Comparison of ENCODE assay signal across 8 cellular contexts in genomic region chr7:90119178-90119971, GRCh38. TPM values are rescaled to one million over a fixed set of nuclear protein-coding genes. Genes with fewer than 3 reads are reported as not detected.
DNase-seq lines count a peak whose midpoint lies in the region; ATAC-seq and TF ChIP-seq lines count a peak whose summit lies in the region.

No MANE protein-coding gene starts in this region.

- peaks cover 31% of the 10 kb centered on the region for H3K27me3 Mint-ChIP-seq in osteocyte (ENCODE audit: unreplicated experiment)

- ATAC-seq in heart left ventricle (peak in 3 of 4 donors; percentile 83 to 89 (median 86)), HG03108 (IDR thresholded peaks at IDR 0.05; ENCODE audit: unreplicated experiment) (no peak)

- no peaks in the 10 kb centered on the region for H3K36me3 Mint-ChIP-seq in osteocyte (ENCODE audit: unreplicated experiment)

- no peak for TF ChIP-seq POLR2A in heart left ventricle (IDR thresholded peaks at IDR 0.05)

- H3K4me3 ChIP-seq in AG10803 (ENCODE audit: low read length) (peak overlapping the region; percentile 49), heart left ventricle (peak overlapping the region; percentile 43 to 71 (median 53))

- intact Hi-C loops in heart left ventricle (cut with DNase I): no loop called here

- peak overlapping the region; percentile 55 for H3K4me3 Mint-ChIP-seq in osteocyte (ENCODE audit: unreplicated experiment)

- peaks cover 5% of the 10 kb centered on the region for H3K4me1 Mint-ChIP-seq in osteocyte (ENCODE audit: unreplicated experiment)

- H3K36me3 ChIP-seq in heart left ventricle: no peaks in the 10 kb centered on the region

- no peaks in the 10 kb centered on the region for H3K9me3 ChIP-seq in heart left ventricle

- peak overlapping the region in 8 of 12 donors; percentile 57 to 76 (median 68) for H3K27ac ChIP-seq in heart left ventricle

- no peak overlapping the region for H3K27ac Mint-ChIP-seq in osteocyte (ENCODE audit: unreplicated experiment)

- no peaks in the 10 kb centered on the region for H3K9me3 Mint-ChIP-seq in osteocyte (ENCODE audit: unreplicated experiment)

- DNase-seq in AG10803 (ENCODE audit: low read depth) (peak; percentile 6), NCI-H1930 (lab: John Stamatoyannopoulos, UW) (peak; percentile 45 to 46), heart left ventricle (peak; percentile 32 to 75 (median 62)), osteocyte (ENCODE audit: extremely low spot score, unreplicated experiment) (no peak), DMS153 treated with DMSO at 0.1 percent for 48 hours (lab: John Stamatoyannopoulos, UW; ENCODE audit: unreplicated experiment) (no peak), SIG-M5 (lab: John Stamatoyannopoulos, UW) (no peak)
- DNase-seq in activated naive CD4-positive, alpha-beta T cell treated with anti-CD3 and anti-CD28 coated beads, Interleukin-2, amount 50 U/mL, for 16 hours: peak; percentile 68

- peaks cover 0 to 9% (median 0%) of the 10 kb centered on the region in 12 donors for H3K4me1 ChIP-seq in heart left ventricle

- H3K27me3 ChIP-seq in heart left ventricle: peaks cover 0 to 17% (median 0%) of the 10 kb centered on the region in 9 donors

- TF ChIP-seq CTCF in AG10803 (conservative IDR thresholded peaks at IDR 0.05; ENCODE audit: low read length) (no peak), heart left ventricle (IDR thresholded peaks at IDR 0.05) (no peak), osteocyte (IDR thresholded peaks at IDR 0.05) (no peak)

- 1 to 5% (median 2%) methylated on average over 46 to 58 of the region's 58 CpGs for WGBS in heart left ventricle, 4 donors

RNA-seq across cellular contexts. Expression of gene STEAP1, which starts 34.9 kb away (rescaled TPM):
- total RNA-seq in heart left ventricle: 1 to 10 TPM in 4 of 9 donors, under 1 TPM in 5; 0.49 to 8.3 (median 0.92) TPM
- polyA plus RNA-seq in heart left ventricle: under 1 TPM; 0.34 to 0.82 TPM
- total RNA-seq in osteocyte: not detected in 2 replicates

Comparison
In these comparisons a context has a peak if more than half of its experiments do, and no peak if none do; other contexts are left out.
1. DNase-seq: peak in AG10803 (single experiment), NCI-H1930 (2 of 2), activated naive CD4-positive, alpha-beta T cell treated with anti-CD3 and anti-CD28 coated beads, Interleukin-2, amount 50 U/mL, for 16 hours (single experiment) and heart left ventricle (5 of 5); none in osteocyte (single experiment), DMS153 treated with DMSO at 0.1 percent for 48 hours (single experiment) and SIG-M5 (single experiment).